ENCODE assay signal across 2 cellular contexts in genomic region chr6:1971612-1972011, GRCh38.
TF ChIP-seq lines count a peak whose summit lies in the region.

No MANE protein-coding gene starts in this region.

TF ChIP-seq in SK-N-SH treated with all-trans-retinoic acid at 6 μM for 48 hours, 23 proteins besides CTCF, POLR2A, EP300 and RAD21 (continued from another document):
- no peak for TF ChIP-seq TSHZ2 (CRISPR knock-in tag; IDR thresholded peaks at IDR 0.05)
- no peak for TF ChIP-seq RARB (CRISPR knock-in tag; IDR thresholded peaks at IDR 0.05)

TF ChIP-seq in SK-N-SH, 30 proteins besides CTCF, POLR2A, EP300 and RAD21 (continued from another document):
- TF ChIP-seq MXI1 (IDR thresholded peaks at IDR 0.05; ENCODE audit: low read depth, low read length) (no peak), TEAD4 (IDR thresholded peaks at IDR 0.05; ENCODE audit: borderline replicate concordance, insufficient read depth) (no peak), EZH2phosphoT487 (IDR thresholded peaks at IDR 0.05; ENCODE audit: borderline replicate concordance, low read depth) (no peak)
